Comparison of ENCODE assay signal across 1 cellular context in genomic region chr1:228164561-228165371, GRCh38.
TF ChIP-seq lines count a peak whose summit lies in the region.

No MANE protein-coding gene starts in this region.

TF ChIP-seq in K562, 482 proteins besides CTCF, POLR2A, EP300 and RAD21 (continued from another document and continues in another):
- TF ChIP-seq CHD7 (IDR thresholded peaks at IDR 0.05; ENCODE audit: low read depth, low read length) (no peak), ARID1B (IDR thresholded peaks at IDR 0.05) (peak; percentile 83), BHLHE40 (IDR thresholded peaks at IDR 0.05; ENCODE audit: low read length) (peak; percentile 90), ARHGAP35 (IDR thresholded peaks at IDR 0.05; ENCODE audit: partially characterized antibody) (no peak), TARDBP (IDR thresholded peaks at IDR 0.05) (no peak), MXI1 (IDR thresholded peaks at IDR 0.05; ENCODE audit: low read depth, low read length) (no peak), ZKSCAN8 (CRISPR knock-in tag; IDR thresholded peaks at IDR 0.05) (no peak), CSDE1 (IDR thresholded peaks at IDR 0.05) (no peak), DNMT1 (IDR thresholded peaks at IDR 0.05) (no peak), ARID2 (IDR thresholded peaks at IDR 0.05) (no peak), ARID4B (CRISPR knock-in tag; IDR thresholded peaks at IDR 0.05) (peak; percentile 62; the same call in 1 of the 2 replicates), BRD4 (IDR thresholded peaks at IDR 0.05) (no peak), ZC3H4 (CRISPR knock-in tag; IDR thresholded peaks at IDR 0.05; ENCODE audit: borderline replicate concordance) (0 out of 2 replicates have a peak, but pooled peaks have one; percentile 47), SMAD1 (IDR thresholded peaks at IDR 0.05; ENCODE audit: low read depth, low read length, partially characterized antibody) (no peak), CUX1 (CRISPR knock-in tag; IDR thresholded peaks at IDR 0.05) (no peak), ZNF143 (CRISPR knock-in tag; IDR thresholded peaks at IDR 0.05) (no peak), HES1 (IDR thresholded peaks at IDR 0.05; ENCODE audit: low read depth) (peak; percentile 95), BRD9 (IDR thresholded peaks at IDR 0.05; ENCODE audit: low read depth, partially characterized antibody) (no peak), CC2D1A (IDR thresholded peaks at IDR 0.05) (0 out of 2 replicates have a peak, but pooled peaks have one; percentile 2), SRF (CRISPR knock-in tag; IDR thresholded peaks at IDR 0.05) (no peak), CHAMP1 (IDR thresholded peaks at IDR 0.05) (no peak), SAP30 (IDR thresholded peaks at IDR 0.05; ENCODE audit: borderline replicate concordance, insufficient read depth, low read depth, low read length, poor library complexity, severe bottlenecking) (no peak), PTRF (tag; IDR thresholded peaks at IDR 0.05) (no peak), IRF1 (CRISPR knock-in tag; IDR thresholded peaks at IDR 0.05; ENCODE audit: borderline replicate concordance) (no peak), NFIC (IDR thresholded peaks at IDR 0.05) (peak; percentile 72), ZNF431 (CRISPR knock-in tag; IDR thresholded peaks at IDR 0.05) (no peak), ZFP91 (CRISPR knock-in tag; IDR thresholded peaks at IDR 0.05) (no peak), FOXJ3 (CRISPR knock-in tag; IDR thresholded peaks at IDR 0.05) (no peak), NCOA2 (IDR thresholded peaks at IDR 0.05; ENCODE audit: partially characterized antibody in 2 of 2) (no peak), ZNF134 (CRISPR knock-in tag; conservative IDR thresholded peaks at IDR 0.05) (0 out of 2 replicates have a peak, but pooled peaks have one; percentile 58), ZNF830 (CRISPR knock-in tag; IDR thresholded peaks at IDR 0.05) (no peak)
